1 cellular context compared by ENCODE assay signal in genomic region chr2:39550701-39551285, GRCh38.
TF ChIP-seq lines count a peak whose summit lies in the region.

No MANE protein-coding gene starts in this region.

TF ChIP-seq in HepG2, 621 proteins besides CTCF, POLR2A, EP300 and RAD21 (continued from another document and continues in another):
- TF ChIP-seq HNF1A (IDR thresholded peaks at IDR 0.05; ENCODE audit: low read depth): peak; percentile 92
- TF ChIP-seq HNF1A (CRISPR knock-in tag; IDR thresholded peaks at IDR 0.05; ENCODE audit: borderline replicate concordance): peak; percentile 97
- no peak; the same call in 1 of the 2 replicates for TF ChIP-seq ADNP (CRISPR knock-in tag; IDR thresholded peaks at IDR 0.05)
- TF ChIP-seq JUN (CRISPR knock-in tag; IDR thresholded peaks at IDR 0.05): peak; percentile 98
- peak; percentile 62; the same call in 1 of the 2 replicates for TF ChIP-seq ZBTB10 (CRISPR knock-in tag; IDR thresholded peaks at IDR 0.05; ENCODE audit: borderline replicate concordance)
- TF ChIP-seq ATRX (CRISPR knock-in tag; IDR thresholded peaks at IDR 0.05; ENCODE audit: borderline replicate concordance): no peak
- peak; percentile 92 for TF ChIP-seq HNF4G (IDR thresholded peaks at IDR 0.05; ENCODE audit: borderline replicate concordance, low read depth, low read length)
- TF ChIP-seq HNF4G (CRISPR knock-in tag; IDR thresholded peaks at IDR 0.05; ENCODE audit: borderline replicate concordance, low read depth): peak; percentile 98
- peak; percentile 100 for TF ChIP-seq MED1 (CRISPR knock-in tag; IDR thresholded peaks at IDR 0.05)
- TF ChIP-seq HDAC1 (CRISPR knock-in tag; IDR thresholded peaks at IDR 0.05): peak; percentile 97
- peak; percentile 62; the same call in 1 of the 2 replicates for TF ChIP-seq ZNF230 (CRISPR knock-in tag; IDR thresholded peaks at IDR 0.05)
- no peak; the same call in 1 of the 2 replicates for TF ChIP-seq ZKSCAN5 (CRISPR knock-in tag; IDR thresholded peaks at IDR 0.05)
- peak; percentile 100 for TF ChIP-seq HDAC2 (CRISPR knock-in tag; IDR thresholded peaks at IDR 0.05)
- TF ChIP-seq ZNF777 (CRISPR knock-in tag; IDR thresholded peaks at IDR 0.05): peak; percentile 46; the same call in 1 of the 2 replicates
- no peak for TF ChIP-seq ZNF530 (CRISPR knock-in tag; IDR thresholded peaks at IDR 0.05; ENCODE audit: low read depth)
- peak; percentile 94 for TF ChIP-seq SIX1 (CRISPR knock-in tag; IDR thresholded peaks at IDR 0.05; ENCODE audit: borderline replicate concordance)
- no peak for TF ChIP-seq NBN (conservative IDR thresholded peaks at IDR 0.05)
- TF ChIP-seq ZNF672 (CRISPR knock-in tag; IDR thresholded peaks at IDR 0.05): no peak
- peak; percentile 96 for TF ChIP-seq SKIL (CRISPR knock-in tag; IDR thresholded peaks at IDR 0.05; ENCODE audit: borderline replicate concordance)
- TF ChIP-seq CEBPZ (IDR thresholded peaks at IDR 0.05; ENCODE audit: low read length): no peak
- no peak for TF ChIP-seq NPAS2 (CRISPR knock-in tag; IDR thresholded peaks at IDR 0.05; ENCODE audit: borderline replicate concordance)
- peak; percentile 90 for TF ChIP-seq MIER2 (CRISPR knock-in tag; IDR thresholded peaks at IDR 0.05)
- TF ChIP-seq PTBP1 (IDR thresholded peaks at IDR 0.05; ENCODE audit: low read depth, low read length, poor library complexity, severe bottlenecking): no peak
- peak; percentile 100 for TF ChIP-seq NFIC (IDR thresholded peaks at IDR 0.05; ENCODE audit: low read length)
- TF ChIP-seq ZNF556 (CRISPR knock-in tag; IDR thresholded peaks at IDR 0.05; ENCODE audit: borderline replicate concordance): peak; percentile 93
- peak; percentile 93; the same call in 1 of the 2 replicates for TF ChIP-seq FOXO4 (CRISPR knock-in tag; conservative IDR thresholded peaks at IDR 0.05)
- no peak for TF ChIP-seq RBFOX2 (IDR thresholded peaks at IDR 0.05; ENCODE audit: low read depth, low read length)
- peak; percentile 97 for TF ChIP-seq BCL6 (CRISPR knock-in tag; IDR thresholded peaks at IDR 0.05)
- no peak for TF ChIP-seq PCBP1 (IDR thresholded peaks at IDR 0.05; ENCODE audit: borderline replicate concordance, low read depth, low read length)
- peak; percentile 100 for TF ChIP-seq PHF21A (CRISPR knock-in tag; IDR thresholded peaks at IDR 0.05)
- peak; percentile 76; the same call in 1 of the 3 replicates for TF ChIP-seq MXI1 (IDR thresholded peaks at IDR 0.05; ENCODE audit: borderline replicate concordance, low read depth, low read length)
- TF ChIP-seq ZBTB3 (CRISPR knock-in tag; IDR thresholded peaks at IDR 0.05; ENCODE audit: borderline replicate concordance, low read depth): peak; percentile 50
- TF ChIP-seq NFKBIZ (CRISPR knock-in tag; IDR thresholded peaks at IDR 0.05): peak; percentile 99
- no peak; the same call in 1 of the 2 replicates for TF ChIP-seq AHR (CRISPR knock-in tag; IDR thresholded peaks at IDR 0.05)
- TF ChIP-seq SP1 (IDR thresholded peaks at IDR 0.05): no peak
- TF ChIP-seq SP1 (CRISPR knock-in tag; IDR thresholded peaks at IDR 0.05): peak; percentile 24; the same call in 1 of the 2 replicates
- peak; percentile 96 for TF ChIP-seq DBP (CRISPR knock-in tag; IDR thresholded peaks at IDR 0.05; ENCODE audit: not compliant biosample characterization)
- peak; percentile 100 for TF ChIP-seq ISL2 (CRISPR knock-in tag; IDR thresholded peaks at IDR 0.05)
- peak; percentile 73; the same call in 1 of the 2 replicates for TF ChIP-seq GMEB1 (CRISPR knock-in tag; IDR thresholded peaks at IDR 0.05; ENCODE audit: borderline replicate concordance)
- no peak for TF ChIP-seq ZNF737 (CRISPR knock-in tag; IDR thresholded peaks at IDR 0.05; ENCODE audit: borderline replicate concordance)
- TF ChIP-seq ZNF121 (CRISPR knock-in tag; IDR thresholded peaks at IDR 0.05): peak; percentile 60; the same call in 1 of the 2 replicates
- peak; percentile 54 to 62 for TF ChIP-seq MAFK (conservative IDR thresholded peaks at IDR 0.05 in 1 of 2, IDR thresholded peaks at IDR 0.05 in 1 of 2; ENCODE audit: low read length in 2 of 2)
- TF ChIP-seq BATF2 (CRISPR knock-in tag; IDR thresholded peaks at IDR 0.05): no peak
- peak; percentile 83; the same call in 1 of the 2 replicates for TF ChIP-seq RBAK (CRISPR knock-in tag; IDR thresholded peaks at IDR 0.05)
- no peak for TF ChIP-seq CENPT (CRISPR knock-in tag; IDR thresholded peaks at IDR 0.05; ENCODE audit: low read depth)
- peak; percentile 84 for TF ChIP-seq KMT2B (CRISPR knock-in tag; IDR thresholded peaks at IDR 0.05)
- TF ChIP-seq NR2F1 (CRISPR knock-in tag; IDR thresholded peaks at IDR 0.05): peak; percentile 55 to 77
- no peak for TF ChIP-seq SRSF4 (IDR thresholded peaks at IDR 0.05; ENCODE audit: low read depth, low read length, poor library complexity, severe bottlenecking)
- peak; percentile 95 for TF ChIP-seq ZSCAN29 (CRISPR knock-in tag; conservative IDR thresholded peaks at IDR 0.05)
